In genomic region chr11:123061403-123062157, GRCh38 we compare ENCODE assay signal across 8 cellular contexts. TPM values are rescaled to one million over a fixed set of nuclear protein-coding genes. Genes with fewer than 3 reads are reported as not detected.
DNase-seq lines count a peak whose midpoint lies in the region; ATAC-seq, FAIRE-seq and TF ChIP-seq lines count a peak whose summit lies in the region.

TSS of gene HSPA8 (minus strand) at chr11:123062136. CDS start at chr11:123061324, 812 bp downstream.

- 0% methylated on average over 4 of the region's 45 CpGs for WGBS in HepG2 (ENCODE audit: low lambda C conversion rate)

- TF ChIP-seq CTCF in colonic mucosa (IDR thresholded peaks at IDR 0.05), result no peak
- no peak for TF ChIP-seq CTCF in HepG2 (CRISPR knock-in tag; IDR thresholded peaks at IDR 0.05)
- TF ChIP-seq CTCF in GM10248 (IDR thresholded peaks at IDR 0.05; ENCODE audit: control extremely low read depth, extremely low read depth, low read depth, missing control alignments), result no peak

- peaks cover 13% of the 10 kb centered on the region for H3K4me1 ChIP-seq in colonic mucosa
- H3K4me1 ChIP-seq in HepG2 (ENCODE audit: insufficient read depth, low read length), result peaks cover 50% of the 10 kb centered on the region

- peaks cover 54% of the 10 kb centered on the region for H3K4me1 Mint-ChIP-seq in activated CD4-positive, alpha-beta T cell treated with anti-CD3 and anti-CD28 coated beads, Interleukin-2, amount 10 ng/mL, durations not matched to agents 24 days and 14 days

- peak; percentile 36 for ATAC-seq in HepG2

- H3K9ac ChIP-seq in colonic mucosa (ENCODE audit: low read depth in 2 of 2, low read length in 2 of 2) (peak within 1 kb of the TSS; percentile 95 to 96), HepG2 (ENCODE audit: insufficient read depth, low read depth, low read length) (peak within 1 kb of the TSS; percentile 100)

- H3K4me3 Mint-ChIP-seq in activated CD4-positive, alpha-beta T cell treated with anti-CD3 and anti-CD28 coated beads, Interleukin-2, amount 10 ng/mL, durations not matched to agents 24 days and 14 days, result peak within 1 kb of the TSS; percentile 100

- intact Hi-C loops in activated CD4-positive, alpha-beta T cell treated with anti-CD3 and anti-CD28 coated beads, Interleukin-2, amount 10 ng/mL, durations not matched to agents 24 days and 14 days (cut with micrococcal nuclease), result loop anchor here (1.0 to 5.0 kb wide), 9 partner anchors 9 to 371 kb away; partner anchors contain the start of gene GRAMD1B
- intact Hi-C loops in colonic mucosa (cut with DNase I) (no loop called here), HepG2 (cut with micrococcal nuclease; ENCODE audit: unreplicated experiment) (loop anchor here (5.0 kb wide), 1 partner anchor 419 kb away; no protein-coding TSS in a partner anchor)

- H3K9me3 ChIP-seq in colonic mucosa (no peaks in the 10 kb centered on the region), HepG2 (ENCODE audit: low read length) (no peaks in the 10 kb centered on the region)

- CTCF ChIA-PET in HepG2 (lab: Yijun Ruan, JAX; ENCODE audit: low intra/inter-chr PET ratio, low total read pairs), result no interaction called here
- CTCF ChIA-PET in GM10248 (lab: Yijun Ruan, JAX), result interaction anchor here (1.5 to 5.2 kb wide), 3 partner anchors 7 to 281 kb away, joined by 3 to 21 read pairs (median 5); no protein-coding TSS in a partner anchor

- H3K27ac ChIP-seq in colonic mucosa (peak within 1 kb of the TSS; percentile 100), HepG2 (ENCODE audit: extremely low read length, insufficient read depth, low read length) (peak within 1 kb of the TSS; percentile 98)

- H3K36me3 ChIP-seq in colonic mucosa (peaks cover 14% of the 10 kb centered on the region), HepG2 (replicated peaks in 1 of 2; ENCODE audit: control insufficient read depth in 1 of 2, insufficient read depth in 2 of 2, low read length in 2 of 2) (peaks cover 17 to 45% of the 10 kb centered on the region in 2 experiments)

- peaks cover 67% of the 10 kb centered on the region for H3K36me3 Mint-ChIP-seq in activated CD4-positive, alpha-beta T cell treated with anti-CD3 and anti-CD28 coated beads, Interleukin-2, amount 10 ng/mL, durations not matched to agents 24 days and 14 days (ENCODE audit: low read depth)

- no peak; the same call in 1 of the 2 replicates for TF ChIP-seq RAD21 in HepG2 (CRISPR knock-in tag; IDR thresholded peaks at IDR 0.05)

- POLR2A ChIA-PET in HepG2 (lab: Yijun Ruan, JAX), result interaction anchor here (0.5 to 2.9 kb wide), 13 partner anchors 8 to 1561 kb away, joined by 3 to 38 read pairs (median 3); partner anchors contain the start of gene TBRG1
- POLR2A ChIA-PET in GM10248 (lab: Yijun Ruan, JAX), result interaction anchor here (0.6 to 2.4 kb wide), 30 partner anchors 8 to 1626 kb away, joined by 3 to 23 read pairs (median 3); partner anchors contain the start of gene UBASH3B

- peak within 1 kb of the TSS; percentile 99 for H3K27ac Mint-ChIP-seq in activated CD4-positive, alpha-beta T cell treated with anti-CD3 and anti-CD28 coated beads, Interleukin-2, amount 10 ng/mL, durations not matched to agents 24 days and 14 days

- in situ Hi-C loops in HepG2 (cut with HindIII; ENCODE audit: extremely low pct_ligation_motif_present, low pct_unique_long_range_greater_than_20kb), result no loop called here

- peaks cover 1% of the 10 kb centered on the region for H3K27me3 Mint-ChIP-seq in activated CD4-positive, alpha-beta T cell treated with anti-CD3 and anti-CD28 coated beads, Interleukin-2, amount 10 ng/mL, durations not matched to agents 24 days and 14 days

- peaks cover 55% of the 10 kb centered on the region for H3K79me2 ChIP-seq in HepG2 (ENCODE audit: insufficient read depth, low read length)

- peak within 1 kb of the TSS; percentile 0 for H2AFZ ChIP-seq in HepG2 (ENCODE audit: low read length)

- no peaks in the 10 kb centered on the region for H3K27me3 ChIP-seq in colonic mucosa
- no peaks in the 10 kb centered on the region; a peak in 1 of 5 replicates for H3K27me3 ChIP-seq in HepG2 (ENCODE audit: control insufficient read depth in 1 of 2, insufficient read depth in 2 of 2, low read length in 2 of 2)

- peak; percentile 76 for TF ChIP-seq POLR2A in H54 (IDR thresholded peaks at IDR 0.05; ENCODE audit: low read depth, low read length)
- TF ChIP-seq POLR2A in HepG2 (IDR thresholded peaks at IDR 0.05; ENCODE audit: insufficient read depth in 1 of 2, low read depth in 2 of 2, low read length in 2 of 2), result peak; percentile 95 to 99

- peaks cover 7% of the 10 kb centered on the region for H3K9me3 Mint-ChIP-seq in activated CD4-positive, alpha-beta T cell treated with anti-CD3 and anti-CD28 coated beads, Interleukin-2, amount 10 ng/mL, durations not matched to agents 24 days and 14 days

- peaks cover 49% of the 10 kb centered on the region for H4K20me1 ChIP-seq in HepG2 (ENCODE audit: insufficient read depth, low read length)

- TSS peak; percentile 46 for BruUV-seq in HepG2 (replicated peaks; lab: Mats Ljungman, UMichigan)

- no peak for FAIRE-seq in H54 (lab: Jason Lieb, UNC)
- FAIRE-seq in HepG2 (lab: Jason Lieb, UNC), result no peak

- TF ChIP-seq EP300 in HepG2 (IDR thresholded peaks at IDR 0.05; ENCODE audit: low read depth in 2 of 2, low read length in 2 of 2) (no peak), HepG2 (CRISPR knock-in tag; IDR thresholded peaks at IDR 0.05; ENCODE audit: borderline replicate concordance) (no peak)

- H3K4me3 ChIP-seq in colonic mucosa, result peak within 1 kb of the TSS; percentile 73
- H3K4me3 ChIP-seq in HepG2 (replicated peaks in 1 of 3; ENCODE audit: insufficient read depth in 1 of 3, low read depth in 2 of 3, low read length in 3 of 3), result peak within 1 kb of the TSS; percentile 89 to 92 (median 90)

- DNase-seq in COR-L47 (lab: John Stamatoyannopoulos, UW) (peak; percentile 72), H54 (ENCODE audit: insufficient read length, low spot score) (no peak), NCI-H146 treated with DMSO at 0.1 percent for 48 hours (lab: John Stamatoyannopoulos, UW; ENCODE audit: unreplicated experiment) (peak; percentile 51), colonic mucosa (peak; percentile 80), HepG2 (ENCODE audit: low spot score) (peak; percentile 46), GM10248 (ENCODE audit: extremely low spot score) (no peak)
- DNase-seq in activated CD4-positive, alpha-beta T cell treated with anti-CD3 and anti-CD28 coated beads, Interleukin-2, amount 10 ng/mL, durations not matched to agents 24 days and 14 days, result peak; percentile 91
- DNase-seq in stimulated activated CD4-positive, alpha-beta T cell treated with anti-CD3 and anti-CD28 coated beads, Interleukin-4, amount 100 ng/mL, for 1 hour, result peak; percentile 71

- peak within 1 kb of the TSS; percentile 81 for H3K4me2 ChIP-seq in HepG2 (ENCODE audit: low read depth, low read length)

TF ChIP-seq in HepG2, 621 proteins besides CTCF, POLR2A, EP300 and RAD21 (continues in another document):
- TF ChIP-seq HDAC2 (CRISPR knock-in tag; IDR thresholded peaks at IDR 0.05), result 0 out of 2 replicates have a peak, but pooled peaks have one; percentile 29
- TF ChIP-seq MTERF4 (CRISPR knock-in tag; IDR thresholded peaks at IDR 0.05), result peak; percentile 60; the same call in 1 of the 2 replicates
- TF ChIP-seq SP5 (CRISPR knock-in tag; IDR thresholded peaks at IDR 0.05; ENCODE audit: borderline replicate concordance, low read depth), result no peak

RNA-seq across cellular contexts. Expression of gene HSPA8, which starts in this region (rescaled TPM):
- total RNA-seq in activated CD4-positive, alpha-beta T cell treated with anti-CD3 and anti-CD28 coated beads, Interleukin-2, amount 10 ng/mL, durations not matched to agents 24 days and 14 days, result 4,739 and 4,820 TPM in 2 replicates
- total RNA-seq in colonic mucosa (100 to 1,000 TPM; 565 to 901 TPM), HepG2 (2016; rRNA removed; fragmentation: Illumina TruSeq; extraction: Trizol) (2,151 and 3,620 TPM in 2 replicates)
- total RNA-seq in HepG2 (2016; cell fraction: cytosol; rRNA removed; fragmentation: Illumina TruSeq; extraction: Trizol; ENCODE audit: low read depth), result 366 and 430 TPM in 2 replicates
- 2,108 and 3,479 TPM in 2 replicates for total RNA-seq in HepG2 (2016; cell fraction: insoluble cytoplasmic fraction; rRNA removed; fragmentation: Illumina TruSeq; extraction: Trizol)
- total RNA-seq in HepG2 (2016; cell fraction: membrane; rRNA removed; fragmentation: Illumina TruSeq; extraction: Trizol), result 740 and 955 TPM in 2 replicates
- 1,052 and 1,130 TPM in 2 replicates for total RNA-seq in HepG2 (2016; cell fraction: nucleus; rRNA removed; fragmentation: Illumina TruSeq; extraction: Trizol)
- 861 and 936 TPM in 2 replicates for polyA plus RNA-seq in HepG2 (2011; rRNA removed)
- 673 and 943 TPM in 2 replicates for polyA plus RNA-seq in HepG2 (2011; cell fraction: cytosol; rRNA removed)
- polyA plus RNA-seq in HepG2 (2011; cell fraction: nucleus; rRNA removed), result 372 and 521 TPM in 2 replicates
- polyA plus RNA-seq in HepG2 (2012), result 489 and 1,055 TPM in 2 replicates
- polyA plus RNA-seq in HepG2 (2016; cell fraction: cytosol; fragmentation: Illumina TruSeq; extraction: Trizol; ENCODE audit: low read depth), result 213 and 256 TPM in 2 replicates
- 2,308 and 2,340 TPM in 2 replicates for polyA plus RNA-seq in HepG2 (2016; cell fraction: insoluble cytoplasmic fraction; fragmentation: Illumina TruSeq; extraction: Trizol; ENCODE audit: low read depth)
- 393 and 523 TPM in 2 replicates for polyA plus RNA-seq in HepG2 (2016; cell fraction: membrane; fragmentation: Illumina TruSeq; extraction: Trizol; ENCODE audit: low read depth)
- polyA plus RNA-seq in HepG2 (2016; cell fraction: nucleus; fragmentation: Illumina TruSeq; extraction: Trizol; ENCODE audit: insufficient read depth, low read depth), result 951 and 981 TPM in 2 replicates
- polyA minus RNA-seq in HepG2 (2011; rRNA and poly(A)+ RNA removed; ENCODE audit: low replicate concordance), result 1,530 and 5,645 TPM in 2 replicates
- 512 and 637 TPM in 2 replicates for polyA minus RNA-seq in HepG2 (2011; cell fraction: cytosol; rRNA and poly(A)+ RNA removed)
- polyA minus RNA-seq in HepG2 (2011; cell fraction: nucleus; rRNA and poly(A)+ RNA removed), result 410 and 759 TPM in 2 replicates

Comparison
In these comparisons a context has a peak if more than half of its experiments do, and no peak if none do; other contexts are left out.
1. DNase-seq: peak in COR-L47 (single experiment), NCI-H146 treated with DMSO at 0.1 percent for 48 hours (single experiment), activated CD4-positive, alpha-beta T cell treated with anti-CD3 and anti-CD28 coated beads, Interleukin-2, amount 10 ng/mL, durations not matched to agents 24 days and 14 days (single experiment), colonic mucosa (single experiment), HepG2 (single experiment) and stimulated activated CD4-positive, alpha-beta T cell treated with anti-CD3 and anti-CD28 coated beads, Interleukin-4, amount 100 ng/mL, for 1 hour (single experiment); none in H54 (single experiment) and GM10248 (single experiment).